In genomic region chr5:59587489-59588337, GRCh38 we compare ENCODE assay signal across 8 cellular contexts.
DNase-seq lines count a peak whose midpoint lies in the region; ATAC-seq and TF ChIP-seq lines count a peak whose summit lies in the region.

No MANE protein-coding gene starts in this region.

- peak overlapping the region; percentile 51 for H3K4me3 ChIP-seq in choroid plexus epithelial cell (ENCODE audit: low read depth, low read length)

- intact Hi-C loops in left colon (cut with DNase I, micrococcal nuclease): no loop called here

- TF ChIP-seq POLR2A in GM18505 (IDR thresholded peaks at IDR 0.05; ENCODE audit: borderline replicate concordance, extremely low read depth, insufficient read depth, insufficient read length): no peak

- peak; percentile 38 for DNase-seq in Daoy (ENCODE audit: low read depth)
- DNase-seq in NCI-H2107 treated with DMSO at 0.1 percent for 48 hours (lab: John Stamatoyannopoulos, UW; ENCODE audit: unreplicated experiment): peak; percentile 33
- DNase-seq in choroid plexus epithelial cell (ENCODE audit: low read depth): peak; percentile 88
- peak; percentile 80 to 86 for DNase-seq in left colon
- peak; percentile 30 to 91 (median 76) for DNase-seq in substantia nigra (lab: John Stamatoyannopoulos, UW)
- DNase-seq in activated effector memory CD4-positive, alpha-beta T cell treated with Interleukin-2 at 50 U/mL for 16 hours: no peak

- ATAC-seq in left colon (peak; percentile 73), HG03439 (IDR thresholded peaks at IDR 0.05; ENCODE audit: unreplicated experiment) (no peak), GM18505 (IDR thresholded peaks at IDR 0.05; ENCODE audit: unreplicated experiment) (no peak)

- peak; percentile 62 for TF ChIP-seq CTCF in choroid plexus epithelial cell (conservative IDR thresholded peaks at IDR 0.05; ENCODE audit: low read depth, low read length)

- H3K27ac ChIP-seq in substantia nigra (ENCODE audit: low read depth, low read length, poor library complexity, severe bottlenecking): peak overlapping the region; percentile 67
